7 cellular contexts compared by ENCODE assay signal in the genomic region with DNA sequence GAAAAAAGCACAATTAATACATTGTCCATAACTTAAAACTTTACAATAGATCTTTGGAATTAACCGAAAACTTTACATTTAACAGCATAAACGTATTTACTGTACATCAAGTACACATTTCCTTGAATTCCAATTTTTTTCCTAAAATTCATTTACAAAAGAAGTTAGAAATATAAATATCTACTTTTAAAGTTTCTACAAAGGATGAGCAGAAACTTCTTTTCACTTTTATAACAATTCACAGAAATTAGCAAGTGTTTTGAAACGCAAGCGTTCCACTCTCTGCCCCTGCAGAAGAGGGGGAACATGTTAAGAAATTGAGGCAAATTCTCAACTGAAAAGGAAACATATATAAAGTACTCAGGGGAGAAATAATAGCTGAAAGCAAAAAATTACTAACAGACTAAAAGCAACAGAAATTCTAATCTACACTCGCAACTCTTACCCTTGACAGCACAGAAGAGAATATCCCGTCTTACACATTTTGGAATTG. TPM values are rescaled to one million over a fixed set of nuclear protein-coding genes. Genes with fewer than 3 reads are reported as not detected.
DNase-seq lines count a peak whose midpoint lies in the region; ATAC-seq and TF ChIP-seq lines count a peak whose summit lies in the region.

No MANE protein-coding gene starts in this region.

- peak overlapping the region; percentile 93 for H3K9ac ChIP-seq in HUES48 (ENCODE audit: low read depth, low read length)

- H3K36me3 ChIP-seq in HUES48 (ENCODE audit: control insufficient read depth, insufficient read depth, low read length) (no peaks in the 10 kb centered on the region; the same call in 1 of the 2 replicates), stomach (no peaks in the 10 kb centered on the region)

- DNase-seq in immature natural killer cell (no peak), stomach (no peak), NCI-H2227 treated with DMSO at 0.1 percent for 48 hours (lab: John Stamatoyannopoulos, UW) (no peak), T-helper 9 cell (no peak)

- H3K4me1 ChIP-seq in HUES48 (ENCODE audit: control insufficient read depth, insufficient read depth, low read length) = peaks cover 30% of the 10 kb centered on the region
- H3K4me1 ChIP-seq in stomach = peaks cover 49 to 71% (median 55%) of the 10 kb centered on the region in 4 donors

- no peaks in the 10 kb centered on the region for H3K9me3 Mint-ChIP-seq in activated naive CD8-positive, alpha-beta T cell (ENCODE audit: low read depth)
- H3K9me3 Mint-ChIP-seq in immature natural killer cell = no peaks in the 10 kb centered on the region

- H3K27me3 Mint-ChIP-seq in activated naive CD8-positive, alpha-beta T cell = no peaks in the 10 kb centered on the region
- peaks cover 6 to 22% (median 14%) of the 10 kb centered on the region in 3 donors for H3K27me3 Mint-ChIP-seq in immature natural killer cell (ENCODE audit: low read depth in 3 of 3)

- ATAC-seq in HG02759 (IDR thresholded peaks at IDR 0.05; ENCODE audit: unreplicated experiment) = no peak

- peaks cover 10% of the 10 kb centered on the region for H3K36me3 Mint-ChIP-seq in activated naive CD8-positive, alpha-beta T cell
- peaks cover 0 to 8% (median 4%) of the 10 kb centered on the region in 3 donors for H3K36me3 Mint-ChIP-seq in immature natural killer cell

- TF ChIP-seq EP300 in stomach (IDR thresholded peaks at IDR 0.05) = no peak

- peak overlapping the region; percentile 85 for H3K4me3 ChIP-seq in HUES48 (ENCODE audit: low read depth, low read length)
- H3K4me3 ChIP-seq in stomach = peak overlapping the region; percentile 68 to 99 (median 82)

- peak overlapping the region; percentile 99 for H3K27ac Mint-ChIP-seq in activated naive CD8-positive, alpha-beta T cell
- H3K27ac Mint-ChIP-seq in immature natural killer cell = peak overlapping the region; percentile 96 to 100 (median 98)

- peak overlapping the region; percentile 97 for H3K27ac ChIP-seq in HUES48 (ENCODE audit: low read depth, low read length)
- H3K27ac ChIP-seq in stomach = peak overlapping the region; percentile 98 to 100 (median 99)

- no peak for TF ChIP-seq POLR2A in stomach (IDR thresholded peaks at IDR 0.05)

- no peaks in the 10 kb centered on the region for H3K27me3 ChIP-seq in HUES48 (ENCODE audit: control insufficient read depth, insufficient read depth, low read length)
- no peaks in the 10 kb centered on the region for H3K27me3 ChIP-seq in stomach

- 1 to 2% (median 1%) methylated on average over 6 of the region's 6 CpGs for WGBS in stomach, 5 donors

- intact Hi-C loops in stomach (cut with DNase I; ENCODE audit: low total_unique reads) = loop anchor here (5.0 kb wide), 1 partner anchor 51 kb away; a partner anchor contains a TSS

- H3K9me3 ChIP-seq in HUES48 (ENCODE audit: control insufficient read depth, insufficient read depth, low read length) (peaks cover 7% of the 10 kb centered on the region), stomach (no peaks in the 10 kb centered on the region)

- H3K4me1 Mint-ChIP-seq in activated naive CD8-positive, alpha-beta T cell (ENCODE audit: low read depth) = peaks cover 65% of the 10 kb centered on the region
- H3K4me1 Mint-ChIP-seq in immature natural killer cell = peaks cover 67 to 78% of the 10 kb centered on the region in 2 donors

- no peak for TF ChIP-seq CTCF in stomach (IDR thresholded peaks at IDR 0.05)

- H3K4me3 Mint-ChIP-seq in activated naive CD8-positive, alpha-beta T cell = peak overlapping the region; percentile 96
- H3K4me3 Mint-ChIP-seq in immature natural killer cell = peak overlapping the region; percentile 93 to 99 (median 98)

RNA-seq across cellular contexts. Expression of a gene that starts 1.5 kb away (rescaled TPM):
- polyA plus RNA-seq in immature natural killer cell = 10 to 100 TPM; 36.9 to 50.2 (median 41.2) TPM
- 100 to 1,000 TPM in 4 of 5 donors, 10 to 100 TPM in 1; 37.1 to 223 (median 101) TPM for total RNA-seq in stomach
- 100 to 1,000 TPM in 2 of 3 donors, 10 to 100 TPM in 1; 84.6 to 144 (median 123) TPM for polyA plus RNA-seq in stomach

RNA-seq across cellular contexts. Expression of a gene that starts 50.4 kb away (rescaled TPM):
- polyA plus RNA-seq in immature natural killer cell (10 to 100 TPM; 47.7 to 85.5 (median 49.7) TPM), stomach (100 to 1,000 TPM; 116 to 187 (median 144) TPM)
- total RNA-seq in stomach = 100 to 1,000 TPM in 1 of 5 donors, 10 to 100 TPM in 4; 22.6 to 178 (median 54.3) TPM
